ENCODE assay signal across 8 cellular contexts in the genomic region with DNA sequence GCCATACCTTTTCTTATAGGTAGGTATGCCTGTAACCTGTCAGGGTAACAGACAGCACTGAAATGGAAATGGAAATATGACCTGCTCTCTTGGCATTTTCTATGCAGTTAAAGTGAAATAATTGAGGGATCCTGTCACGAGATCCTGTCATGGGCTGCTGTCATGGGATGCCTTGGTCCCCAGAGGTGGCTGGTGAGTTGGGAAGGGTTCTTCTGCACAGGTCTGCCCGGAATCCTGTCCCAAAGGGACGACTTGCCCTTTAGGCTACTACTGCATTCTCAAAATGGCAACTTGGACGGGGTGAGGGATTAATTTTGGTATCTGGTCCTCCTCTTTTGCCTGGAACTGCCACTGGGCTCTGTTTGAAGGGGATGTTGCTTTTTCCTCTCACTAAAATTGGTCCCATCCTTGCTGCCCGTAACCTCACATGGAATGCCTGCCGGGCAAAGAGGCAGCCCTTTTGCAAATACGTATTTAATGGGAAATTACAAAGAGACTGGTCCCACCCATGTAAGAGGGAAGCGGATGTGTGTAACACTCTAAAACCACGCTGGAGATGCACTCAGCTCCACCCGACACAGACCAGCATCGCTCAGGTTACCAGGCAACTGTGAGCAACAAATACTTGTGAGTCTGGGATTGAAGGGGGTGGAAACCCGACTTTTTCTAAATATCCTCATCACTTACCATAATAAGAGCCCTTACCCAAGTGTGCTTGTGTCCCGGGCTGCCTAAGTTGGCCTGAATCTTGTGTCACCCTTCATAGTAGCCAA. TPM values are rescaled to one million over a fixed set of nuclear protein-coding genes. Genes with fewer than 3 reads are reported as not detected.
DNase-seq lines count a peak whose midpoint lies in the region; ATAC-seq and TF ChIP-seq lines count a peak whose summit lies in the region.

No MANE protein-coding gene starts in this region.

- peaks cover 50% of the 10 kb centered on the region for H3K4me1 Mint-ChIP-seq in activated CD8-positive, alpha-beta memory T cell treated with anti-CD3 and anti-CD28 coated beads, Interleukin-2, amount 10 ng/mL, durations not matched to agents 7 days and 5 days

- no peaks in the 10 kb centered on the region for H3K27me3 Mint-ChIP-seq in activated CD8-positive, alpha-beta memory T cell treated with anti-CD3 and anti-CD28 coated beads, Interleukin-2, amount 10 ng/mL, durations not matched to agents 7 days and 5 days

- H3K27ac ChIP-seq in Karpas-422 (ENCODE audit: low read length): no peak overlapping the region

- H3K27ac Mint-ChIP-seq in activated CD8-positive, alpha-beta memory T cell treated with anti-CD3 and anti-CD28 coated beads, Interleukin-2, amount 10 ng/mL, durations not matched to agents 7 days and 5 days: peak overlapping the region; percentile 83

- no peaks in the 10 kb centered on the region for H3K79me2 ChIP-seq in Karpas-422 (ENCODE audit: low read length)

- CTCF ChIA-PET in activated CD8-positive, alpha-beta memory T cell treated with anti-CD3 and anti-CD28 coated beads, Interleukin-2, amount 10 ng/mL, durations not matched to agents 7 days and 5 days (lab: Charles Lee): interaction anchor here (1.3 to 4.7 kb wide), 4 partner anchors 26 to 275 kb away, joined by 5 to 21 read pairs (median 6); a partner anchor contains a TSS

- peak overlapping the region; percentile 60 for H3K4me3 Mint-ChIP-seq in activated CD8-positive, alpha-beta memory T cell treated with anti-CD3 and anti-CD28 coated beads, Interleukin-2, amount 10 ng/mL, durations not matched to agents 7 days and 5 days

- H3K9ac ChIP-seq in Karpas-422 (ENCODE audit: low read length): no peak overlapping the region

- ATAC-seq in GM18867 (IDR thresholded peaks at IDR 0.05; ENCODE audit: unreplicated experiment): peak; percentile 44
- peak; percentile 94 for ATAC-seq in activated CD8-positive, alpha-beta memory T cell treated with anti-CD3 and anti-CD28 coated beads, Interleukin-2, amount 10 ng/mL, durations not matched to agents 7 days and 5 days
- no peak for ATAC-seq in GM19452 (IDR thresholded peaks at IDR 0.05; ENCODE audit: unreplicated experiment)

- in situ Hi-C loops in KBM-7 (cut with MboI; ENCODE audit: low pct_unique_long_range_greater_than_20kb, low sequenced_read_pairs): no loop called here

- no peaks in the 10 kb centered on the region for H3K27me3 ChIP-seq in Karpas-422 (ENCODE audit: low read length)

- H3K36me3 ChIP-seq in Karpas-422 (ENCODE audit: insufficient read depth, low read length): no peaks in the 10 kb centered on the region

- H3K9me3 ChIP-seq in Karpas-422 (ENCODE audit: low read length): no peaks in the 10 kb centered on the region

- H3K4me3 ChIP-seq in fibroblast of the aortic adventitia (ENCODE audit: low read depth, low read length): no peak overlapping the region
- H3K4me3 ChIP-seq in Karpas-422 (ENCODE audit: low read length): no peak overlapping the region

- 0 out of 2 replicates have a peak, but pooled peaks cover 3% of the 10 kb centered on the region for H4K20me1 ChIP-seq in Karpas-422 (ENCODE audit: insufficient read depth, low read depth, low read length)

- H3K4me2 ChIP-seq in Karpas-422 (ENCODE audit: low read depth, low read length, poor library complexity, severe bottlenecking): no peak overlapping the region

- DNase-seq in activated CD8-positive, alpha-beta memory T cell treated with anti-CD3 and anti-CD28 coated beads, Interleukin-2, amount 10 ng/mL, durations not matched to agents 7 days and 5 days: peak; percentile 91
- DNase-seq in fibroblast of the aortic adventitia (ENCODE audit: low read depth) (peak; percentile 88), KBM-7 (no peak), GM10266 (ENCODE audit: extremely low spot score) (no peak), Karpas-422 (no peak)
- peak; percentile 56 for DNase-seq in stimulated activated CD4-positive, alpha-beta T cell treated with anti-CD3 and anti-CD28 coated beads, Interleukin-1b, Interleukin-23, amount 100 ng/mL, for 48 hours

- no peaks in the 10 kb centered on the region for H3K9me2 ChIP-seq in Karpas-422 (replicated peaks; ENCODE audit: insufficient read depth, low read length)

- no peak for TF ChIP-seq CTCF in fibroblast of the aortic adventitia (IDR thresholded peaks at IDR 0.05; ENCODE audit: insufficient read depth, low read length)
- no peak for TF ChIP-seq CTCF in GM10266 (IDR thresholded peaks at IDR 0.05; ENCODE audit: control insufficient read depth, insufficient read depth, low read depth, missing control alignments)

- H3K36me3 Mint-ChIP-seq in activated CD8-positive, alpha-beta memory T cell treated with anti-CD3 and anti-CD28 coated beads, Interleukin-2, amount 10 ng/mL, durations not matched to agents 7 days and 5 days: peaks cover 9% of the 10 kb centered on the region

- H3K9me3 Mint-ChIP-seq in activated CD8-positive, alpha-beta memory T cell treated with anti-CD3 and anti-CD28 coated beads, Interleukin-2, amount 10 ng/mL, durations not matched to agents 7 days and 5 days (ENCODE audit: low read depth): no peaks in the 10 kb centered on the region

- no peak overlapping the region for H2AFZ ChIP-seq in Karpas-422 (ENCODE audit: low read length)

- no peaks in the 10 kb centered on the region for H3K4me1 ChIP-seq in Karpas-422 (ENCODE audit: low read length)

RNA-seq across cellular contexts. Expression of a gene that starts 47.5 kb away (rescaled TPM):
- total RNA-seq in activated CD8-positive, alpha-beta memory T cell treated with anti-CD3 and anti-CD28 coated beads, Interleukin-2, amount 10 ng/mL, durations not matched to agents 7 days and 5 days: 10 to 100 TPM; 16.1 to 17.1 TPM
- total RNA-seq in fibroblast of the aortic adventitia (ENCODE audit: low replicate concordance): 18.6 and 75.0 TPM in 2 replicates
- 1.2 and 1.8 TPM in 2 replicates for total RNA-seq in Karpas-422 (2014; rRNA removed; shearing (Covaris generic); ENCODE audit: low replicate concordance)

Comparison
In these comparisons a context has a peak if more than half of its experiments do, and no peak if none do; other contexts are left out.
1. DNase-seq: peak in activated CD8-positive, alpha-beta memory T cell treated with anti-CD3 and anti-CD28 coated beads, Interleukin-2, amount 10 ng/mL, durations not matched to agents 7 days and 5 days (single experiment), fibroblast of the aortic adventitia (single experiment) and stimulated activated CD4-positive, alpha-beta T cell treated with anti-CD3 and anti-CD28 coated beads, Interleukin-1b, Interleukin-23, amount 100 ng/mL, for 48 hours (single experiment); none in KBM-7 (single experiment), GM10266 (single experiment) and Karpas-422 (single experiment).